ENCODE assay signal across 19 cellular contexts in genomic region chr6:169315830-169316614, GRCh38.
DNase-seq lines count a peak whose midpoint lies in the region; ATAC-seq, FAIRE-seq and TF ChIP-seq lines count a peak whose summit lies in the region.
"Had no signal": no experiment of that assay in that cellular context is flagged by ENCODE, and none has a peak within 500 bp of the region (broad histone marks: within the 10 kb centered on the region; RNA-seq: fewer than 3 reads in every experiment).

No MANE protein-coding gene starts in this region.

- DNase-seq in IMR-90 (no peak), esophagus muscularis mucosa (ENCODE audit: extremely low spot score) (peak; percentile 81), urothelium cell line (ENCODE audit: low spot score) (no peak), DMS153 (lab: John Stamatoyannopoulos, UW) (no peak), G401 (ENCODE audit: low spot score) (no peak)
- DNase-seq: Caco-2; CD4-positive, CD25-positive, alpha-beta regulatory T cell; CD8-positive, alpha-beta T cell; DMS79; EL; GF-D8; GM23248; H9; HFFc6 had no signal

- H2AK9ac ChIP-seq in IMR-90 (replicated peaks; ENCODE audit: low read depth, low read length, poor library complexity): no peak overlapping the region

- TF ChIP-seq RAD21 in IMR-90 (IDR thresholded peaks at IDR 0.05; ENCODE audit: low read length): no peak

- POLR2A ChIA-PET in HEK293 (lab: Yijun Ruan, JAX): no interaction called here
- POLR2A ChIA-PET in IMR-90 (lab: Charles Lee; ENCODE audit: unreplicated experiment): no interaction called here

- no peak overlapping the region for H2BK20ac ChIP-seq in IMR-90 (ENCODE audit: low read depth, low read length)

- peak overlapping the region; percentile 9; the same call in 1 of the 2 replicates for H2AK5ac ChIP-seq in IMR-90 (ENCODE audit: low read depth, low read length)

- no peaks in the 10 kb centered on the region for H3K79me1 ChIP-seq in IMR-90 (ENCODE audit: low read depth in 1 of 2, low read length in 2 of 2)

- H3K4me1 ChIP-seq in HEK293 (ENCODE audit: control insufficient read depth, insufficient read depth, low read length) (no peaks in the 10 kb centered on the region), IMR-90 (ENCODE audit: control insufficient read depth, insufficient read depth, low read length) (no peaks in the 10 kb centered on the region), esophagus muscularis mucosa (no peaks in the 10 kb centered on the region)
- H3K4me1 ChIP-seq: BLaER1, Caco-2 had no signal

- H3K23ac ChIP-seq in IMR-90 (ENCODE audit: low read depth, low read length): no peak overlapping the region

- no peaks in the 10 kb centered on the region for H3K9me1 ChIP-seq in IMR-90 (ENCODE audit: insufficient read depth, low read length)

- H3K9me3 ChIP-seq in HEK293 (ENCODE audit: control insufficient read depth, insufficient read depth, low read depth, low read length) (no peaks in the 10 kb centered on the region), IMR-90 (ENCODE audit: control insufficient read depth, insufficient read depth, low read length) (no peaks in the 10 kb centered on the region), esophagus muscularis mucosa (no peaks in the 10 kb centered on the region)
- H3K9me3 ChIP-seq: BLaER1, Caco-2 had no signal

- H3K4me3 ChIP-seq in HEK293 (ENCODE audit: low read depth, low read length) (no peak overlapping the region), IMR-90 (ENCODE audit: insufficient read depth, low read depth, low read length) (no peak overlapping the region), esophagus muscularis mucosa (no peak overlapping the region)
- H3K4me3 ChIP-seq: BLaER1, GM23248 had no signal

- no peak overlapping the region for H3K4ac ChIP-seq in IMR-90 (ENCODE audit: low read depth, low read length)

- no peaks in the 10 kb centered on the region for H4K20me1 ChIP-seq in IMR-90 (ENCODE audit: insufficient read depth, low read length)
- H4K20me1 ChIP-seq: BLaER1 had no signal

- BruUV-seq in IMR-90 (replicated peaks; lab: Mats Ljungman, UMichigan): no TSS peak

- no peak for ATAC-seq in IMR-90 (ENCODE audit: low read depth)
- ATAC-seq: CD8-positive, alpha-beta T cell; HCT116 had no signal

- no peak overlapping the region for H3K9ac ChIP-seq in IMR-90 (ENCODE audit: low read depth, low read length)
- H3K9ac ChIP-seq: BLaER1, GM23248 had no signal

- dilution Hi-C loops in IMR-90 (cut with HindIII; ENCODE audit: low sequenced_read_pairs, unreplicated experiment): no loop called here

- no peak overlapping the region for H3K56ac ChIP-seq in IMR-90 (ENCODE audit: extremely low read depth, insufficient read depth, low read length)

- no peak overlapping the region for H2BK15ac ChIP-seq in IMR-90 (ENCODE audit: low read depth, low read length)

- in situ Hi-C loops in IMR-90 (cut with MboI; ENCODE audit: low sequenced_read_pairs): no loop called here
- in situ Hi-C loops in G401 (cut with HindIII; ENCODE audit: low sequenced_read_pairs): no loop called here

- H4K5ac ChIP-seq in IMR-90 (ENCODE audit: low read depth, low read length): no peak overlapping the region

- no peak overlapping the region for H4K91ac ChIP-seq in IMR-90 (ENCODE audit: insufficient read depth, low read depth, low read length)

- H2AFZ ChIP-seq in IMR-90 (replicated peaks; ENCODE audit: low read length, poor library complexity): peak overlapping the region; percentile 52
- H2AFZ ChIP-seq: GM23248 had no signal

- H3K27me3 ChIP-seq in IMR-90 (ENCODE audit: control insufficient read depth, insufficient read depth, low read length) (no peaks in the 10 kb centered on the region; the same call in 1 of the 2 replicates), esophagus muscularis mucosa (no peaks in the 10 kb centered on the region)
- H3K27me3 ChIP-seq: BLaER1 had no signal

- H3K4me2 ChIP-seq in IMR-90 (ENCODE audit: low read depth, low read length): no peak overlapping the region
- H3K4me2 ChIP-seq: BLaER1 had no signal

- TF ChIP-seq CTCF in HEK293 (tag by site-specific recombination; IDR thresholded peaks at IDR 0.05) (peak; percentile 6; the same call in 1 of the 2 replicates), IMR-90 (conservative IDR thresholded peaks at IDR 0.05; ENCODE audit: low read depth, low read length) (no peak), esophagus muscularis mucosa (IDR thresholded peaks at IDR 0.05) (no peak)

- intact Hi-C loops in IMR-90 (cut with micrococcal nuclease) (no loop called here), esophagus muscularis mucosa (cut with DNase I) (no loop called here)

- FAIRE-seq in urothelium cell line (lab: Jason Lieb, UNC): peak; percentile 96
- FAIRE-seq: GM12891 had no signal

- H3K36me3 ChIP-seq in HEK293 (ENCODE audit: control insufficient read depth in 2 of 2, insufficient read depth in 1 of 2, low read length in 2 of 2): no peaks in the 10 kb centered on the region
- no peaks in the 10 kb centered on the region for H3K36me3 ChIP-seq in IMR-90 (ENCODE audit: control insufficient read depth, insufficient read depth, low read length)
- H3K36me3 ChIP-seq in esophagus muscularis mucosa: no peaks in the 10 kb centered on the region
- H3K36me3 ChIP-seq: BLaER1 had no signal

- no peak overlapping the region for H3K27ac ChIP-seq in HEK293 (ENCODE audit: extremely low read depth, low read depth, low read length)
- H3K27ac ChIP-seq in IMR-90 (ENCODE audit: insufficient read depth, low read length): no peak overlapping the region
- H3K27ac ChIP-seq in esophagus muscularis mucosa (replicated peaks in 1 of 4): no peak overlapping the region
- H3K27ac ChIP-seq: BLaER1, C4-2B, GM23248 had no signal

- H3K14ac ChIP-seq in IMR-90 (replicated peaks; ENCODE audit: low read depth, low read length): no peak overlapping the region

- CTCF ChIA-PET in HEK293 (lab: Yijun Ruan, JAX): no interaction called here
- CTCF ChIA-PET in IMR-90 (lab: Yijun Ruan, JAX): no interaction called here

- no peak overlapping the region for H2BK120ac ChIP-seq in IMR-90 (ENCODE audit: low read depth, low read length)

- 80% methylated on average over 5 of the region's 12 CpGs; no CpG with 5 or more reads in 1 of the 2 experiments for WGBS in IMR-90 (ENCODE audit: extremely low coverage in 2 of 2, insufficient read length in 1 of 2), 2 experiments
- WGBS in esophagus muscularis mucosa: 92% methylated on average over 12 of the region's 12 CpGs

- no peak overlapping the region for H4K8ac ChIP-seq in IMR-90 (ENCODE audit: low read depth in 2 of 2, low read length in 2 of 2)

- no peak for TF ChIP-seq EP300 in esophagus muscularis mucosa (IDR thresholded peaks at IDR 0.05)

- H2BK5ac ChIP-seq in IMR-90 (ENCODE audit: low read depth, low read length, poor library complexity, severe bottlenecking): no peak overlapping the region

- no peak overlapping the region for H3K18ac ChIP-seq in IMR-90 (ENCODE audit: low read depth, low read length)

- TF ChIP-seq POLR2A in IMR-90 (IDR thresholded peaks at IDR 0.05; ENCODE audit: low read depth, low read length) (no peak), esophagus muscularis mucosa (IDR thresholded peaks at IDR 0.05; ENCODE audit: low read depth) (no peak)

TF ChIP-seq in HEK293, 187 proteins besides CTCF, POLR2A, EP300 and RAD21 (continues in another document):
- TF ChIP-seq ZNF558 (tag by site-specific recombination; IDR thresholded peaks at IDR 0.05): no peak
- no peak for TF ChIP-seq TRIM28 (IDR thresholded peaks at IDR 0.05; ENCODE audit: borderline replicate concordance, low read length)

TF ChIP-seq in IMR-90, 13 proteins besides CTCF, POLR2A, EP300 and RAD21:
- TF ChIP-seq RFX5 (IDR thresholded peaks at IDR 0.05; ENCODE audit: low read depth, low read length) (no peak), SMC3 (IDR thresholded peaks at IDR 0.05; ENCODE audit: low read depth, low read length) (no peak)
